8 cellular contexts compared by ENCODE assay signal in the genomic region with DNA sequence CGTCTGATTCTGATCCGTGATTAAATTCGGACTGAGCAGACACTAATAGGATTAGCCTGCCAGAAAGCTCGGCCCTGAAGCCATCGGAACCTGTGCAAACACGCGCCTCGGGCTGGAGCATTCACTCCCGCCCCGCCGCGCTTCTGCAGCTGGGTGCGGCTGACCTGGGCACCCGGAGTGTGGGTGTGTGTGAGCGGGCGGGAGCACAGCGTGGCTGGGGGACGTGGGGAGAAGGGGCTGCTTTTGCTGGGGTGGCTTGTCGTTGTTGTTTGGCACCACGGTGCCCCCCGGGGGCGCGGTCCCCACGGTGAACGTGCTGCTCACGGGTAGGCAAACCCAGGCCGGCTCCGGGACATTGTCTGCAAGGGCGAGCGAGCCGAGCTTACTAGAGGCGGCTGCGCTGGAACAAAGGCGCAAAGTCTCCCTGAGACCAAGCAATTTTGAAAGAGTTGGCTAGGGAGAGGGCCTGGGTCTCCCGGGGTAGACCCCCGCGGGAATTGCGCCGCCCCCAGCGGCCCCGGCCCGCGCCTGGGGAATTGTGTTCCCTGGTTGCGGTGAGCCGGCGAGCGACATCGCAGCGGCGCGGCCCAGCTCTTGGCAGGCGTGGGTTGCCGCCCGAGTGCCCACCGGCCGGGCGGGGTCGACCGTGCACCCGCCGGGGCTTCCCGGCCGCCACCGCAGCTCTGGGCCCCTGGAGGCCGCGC. TPM values are rescaled to one million over a fixed set of nuclear protein-coding genes. Genes with fewer than 3 reads are reported as not detected.
DNase-seq lines count a peak whose midpoint lies in the region; ATAC-seq, FAIRE-seq and TF ChIP-seq lines count a peak whose summit lies in the region.

No MANE protein-coding gene starts in this region.

- ATAC-seq in GM18868 (IDR thresholded peaks at IDR 0.05; ENCODE audit: unreplicated experiment): no peak

- FAIRE-seq in bronchial epithelial cell (lab: Jason Lieb, UNC): no peak
- no peak for FAIRE-seq in GM12892 (lab: Jason Lieb, UNC)

- H3K4me3 ChIP-seq in OCI-LY3 (ENCODE audit: low read length) (peak overlapping the region; percentile 77), bronchial epithelial cell (ENCODE audit: low read depth, low read length) (peak overlapping the region; percentile 56)

- peak overlapping the region; percentile 69 for H3K4me2 ChIP-seq in OCI-LY3 (ENCODE audit: low read length)

- no peaks in the 10 kb centered on the region for H3K9me3 ChIP-seq in OCI-LY3 (ENCODE audit: insufficient read depth, low read length)

- no peak for TF ChIP-seq CTCF in OCI-LY3 (IDR thresholded peaks at IDR 0.05; ENCODE audit: low read depth, low read length)
- no peak for TF ChIP-seq CTCF in bronchial epithelial cell (IDR thresholded peaks at IDR 0.05; ENCODE audit: insufficient read depth, low read length, severe bottlenecking)

- no peak overlapping the region for H3K27ac ChIP-seq in OCI-LY3 (ENCODE audit: low read length)

- peaks cover 8% of the 10 kb centered on the region; the same call in 1 of the 2 replicates for H3K4me1 ChIP-seq in OCI-LY3 (ENCODE audit: low read length)

- no peaks in the 10 kb centered on the region for H3K79me2 ChIP-seq in OCI-LY3 (ENCODE audit: low read length)

- H3K27me3 ChIP-seq in OCI-LY3 (ENCODE audit: low read depth, low read length) (peaks cover 15% of the 10 kb centered on the region), bronchial epithelial cell (ENCODE audit: control insufficient read depth, insufficient read depth, low read length) (no peaks in the 10 kb centered on the region)

- H4K20me1 ChIP-seq in OCI-LY3 (ENCODE audit: insufficient read depth, low read length): no peaks in the 10 kb centered on the region

- peak overlapping the region; percentile 33; the same call in 1 of the 2 replicates for H3K9ac ChIP-seq in OCI-LY3 (ENCODE audit: low read length)

- H2AFZ ChIP-seq in OCI-LY3 (ENCODE audit: low read depth, low read length): no peak overlapping the region

- DNase-seq in ELR (ENCODE audit: low read depth) (peak; percentile 45), bronchial epithelial cell (ENCODE audit: low read depth) (no peak), kidney tubule cell (ENCODE audit: low spot score) (peak; percentile 25), NCI-H2171 treated with DMSO at 0.1 percent for 48 hours (lab: John Stamatoyannopoulos, UW) (no peak), GM12892 (ENCODE audit: insufficient read length) (no peak)
- DNase-seq in stimulated activated CD4-positive, alpha-beta T cell treated with anti-CD3 and anti-CD28 coated beads, Interleukin-4, amount 100 ng/mL, for 1 hour: peak; percentile 29

- TF ChIP-seq POLR2A in GM12892 (IDR thresholded peaks at IDR 0.05; ENCODE audit: low read depth, low read length): no peak

- H3K36me3 ChIP-seq in OCI-LY3 (replicated peaks; ENCODE audit: low read depth, low read length): no peaks in the 10 kb centered on the region
- H3K36me3 ChIP-seq in bronchial epithelial cell (ENCODE audit: control insufficient read depth, insufficient read depth, low read length): no peaks in the 10 kb centered on the region

RNA-seq across cellular contexts. Expression of a gene that starts 1.4 kb away (rescaled TPM):
- total RNA-seq in bronchial epithelial cell: under 0.01 and 0.13 TPM in 2 replicates
- not detected for polyA plus RNA-seq in GM12892 (2012; ENCODE audit: missing spikeins)

Comparison
In these comparisons a context has a peak if more than half of its experiments do, and no peak if none do; other contexts are left out.
1. DNase-seq: peak in ELR (single experiment), kidney tubule cell (single experiment) and stimulated activated CD4-positive, alpha-beta T cell treated with anti-CD3 and anti-CD28 coated beads, Interleukin-4, amount 100 ng/mL, for 1 hour (single experiment); none in bronchial epithelial cell (single experiment), NCI-H2171 treated with DMSO at 0.1 percent for 48 hours (single experiment) and GM12892 (single experiment).